Comparison of ENCODE assay signal across 15 cellular contexts in the genomic region with DNA sequence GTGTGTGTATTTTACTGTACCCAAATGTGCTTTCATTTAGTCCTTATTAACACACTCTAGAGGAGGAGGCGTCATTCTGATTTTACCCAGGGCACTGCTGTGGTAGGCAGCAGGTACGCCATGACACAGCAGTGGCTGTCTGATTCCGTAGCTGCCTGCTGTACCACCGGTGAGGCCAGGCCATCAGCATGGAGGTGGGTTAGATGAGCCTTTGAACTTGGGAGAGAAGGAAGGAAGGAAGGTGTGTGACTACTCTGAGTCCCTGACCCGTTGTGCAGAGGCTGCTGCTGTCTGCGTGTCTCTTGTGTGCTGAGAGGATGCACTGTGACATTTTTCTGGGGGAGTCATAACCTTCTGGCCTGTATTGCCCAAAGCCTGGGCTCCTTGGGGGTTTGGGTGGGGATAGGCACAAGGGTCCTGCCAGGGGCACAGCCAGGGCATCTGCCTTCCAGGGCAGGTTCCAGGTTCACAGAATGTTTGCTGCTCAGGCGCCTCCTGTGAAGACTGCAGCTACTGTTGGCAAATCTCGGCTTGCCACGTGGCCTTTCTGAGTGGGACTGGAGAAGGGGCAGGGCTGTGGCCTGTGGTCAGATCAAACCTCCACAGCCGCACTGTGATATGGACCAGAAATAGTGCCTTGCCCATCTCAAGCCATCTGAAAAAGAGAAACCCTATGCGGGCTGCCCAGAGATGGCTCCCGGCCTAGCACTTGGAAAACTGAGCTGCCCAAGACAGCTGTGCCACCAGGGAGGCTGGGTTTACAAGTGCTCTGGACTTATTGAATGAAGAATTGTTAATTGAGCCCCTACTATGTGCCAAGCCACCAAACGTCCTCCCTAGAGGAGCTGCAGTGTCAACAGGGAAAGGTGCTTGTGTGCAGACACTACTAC. TPM values are rescaled to one million over a fixed set of nuclear protein-coding genes. Genes with fewer than 3 reads are reported as not detected.
A peak's percentile ranks its signal among the peaks of the same experiment; 100 is the strongest.
DNase-seq lines count a peak whose midpoint lies in the region; ATAC-seq and TF ChIP-seq lines count a peak whose summit lies in the region.
"Had no signal": no experiment of that assay in that cellular context is flagged by ENCODE, and none has a peak within 500 bp of the region (broad histone marks: within the 10 kb centered on the region; RNA-seq: fewer than 3 reads in every experiment).

No MANE protein-coding gene starts in this region.

- H3K36me3 ChIP-seq in WERI-Rb-1 = no peaks in the 10 kb centered on the region

- no peak overlapping the region for H3K4me3 Mint-ChIP-seq in effector memory CD8-positive, alpha-beta T cell
- no peak overlapping the region for H3K4me3 Mint-ChIP-seq in progenitor cell of endocrine pancreas (ENCODE audit: low read depth)
- H3K4me3 Mint-ChIP-seq: activated CD4-positive, alpha-beta memory T cell treated with anti-CD3 and anti-CD28 coated beads for 36 hours had no signal

- H3K27me3 ChIP-seq in WERI-Rb-1 (ENCODE audit: insufficient read depth, low read depth, severe bottlenecking) = no peaks in the 10 kb centered on the region
- H3K27me3 ChIP-seq: stomach had no signal

- no peak for TF ChIP-seq CTCF in progenitor cell of endocrine pancreas (IDR thresholded peaks at IDR 0.05; ENCODE audit: unreplicated experiment)
- no peak for TF ChIP-seq CTCF in WERI-Rb-1 (IDR thresholded peaks at IDR 0.05; ENCODE audit: low read depth, low read length)

- H3K9me3 Mint-ChIP-seq in effector memory CD8-positive, alpha-beta T cell = no peaks in the 10 kb centered on the region
- H3K9me3 Mint-ChIP-seq in progenitor cell of endocrine pancreas (ENCODE audit: low read depth) = no peaks in the 10 kb centered on the region
- H3K9me3 Mint-ChIP-seq: activated CD4-positive, alpha-beta memory T cell treated with anti-CD3 and anti-CD28 coated beads for 36 hours; T-cell had no signal

- no peak for ATAC-seq in effector memory CD8-positive, alpha-beta T cell (replicated peaks)
- no peak for ATAC-seq in GM19397 (IDR thresholded peaks at IDR 0.05; ENCODE audit: unreplicated experiment)
- ATAC-seq: sciatic nerve, T-cell had no signal

- H3K4me1 Mint-ChIP-seq in effector memory CD8-positive, alpha-beta T cell (ENCODE audit: low read depth in 2 of 2) = peaks cover 20 to 27% of the 10 kb centered on the region in 2 donors
- H3K4me1 Mint-ChIP-seq in progenitor cell of endocrine pancreas (ENCODE audit: low read depth) = peaks cover 2% of the 10 kb centered on the region

- H3K27ac Mint-ChIP-seq in effector memory CD8-positive, alpha-beta T cell = peak overlapping the region; percentile 62 to 83
- H3K27ac Mint-ChIP-seq in progenitor cell of endocrine pancreas = peak overlapping the region; percentile 88
- H3K27ac Mint-ChIP-seq: activated CD4-positive, alpha-beta memory T cell treated with anti-CD3 and anti-CD28 coated beads for 36 hours; T-cell had no signal

- DNase-seq in HUDEP-2 (lab: John Stamatoyannopoulos, UW; ENCODE audit: unreplicated experiment in 76 of 76) (peak in 40 of 76 experiments; percentile 9 to 62 (median 32)), SW480 (ENCODE audit: low spot score) (peak; percentile 17), progenitor cell of endocrine pancreas (ENCODE audit: low spot score, unreplicated experiment) (no peak), WERI-Rb-1 (no peak), inferior parietal cortex (ENCODE audit: extremely low spot score) (no peak)
- no peak for DNase-seq in effector memory CD8-positive, alpha-beta T cell
- DNase-seq: activated CD4-positive, alpha-beta memory T cell treated with anti-CD3 and anti-CD28 coated beads for 36 hours; central memory CD4-positive, alpha-beta T cell; NCI-H1105 treated with DMSO at 0.1 percent for 48 hours; NCI-H446; stomach; T-cell had no signal

- no peaks in the 10 kb centered on the region for H3K9me3 ChIP-seq in WERI-Rb-1 (ENCODE audit: severe bottlenecking)
- H3K9me3 ChIP-seq: stomach had no signal

- H3K36me3 Mint-ChIP-seq in effector memory CD8-positive, alpha-beta T cell (ENCODE audit: insufficient read depth) = peaks cover 40% of the 10 kb centered on the region
- H3K36me3 Mint-ChIP-seq in progenitor cell of endocrine pancreas (ENCODE audit: insufficient read depth) = peaks cover 2% of the 10 kb centered on the region

- no peaks in the 10 kb centered on the region for H3K27me3 Mint-ChIP-seq in effector memory CD8-positive, alpha-beta T cell
- H3K27me3 Mint-ChIP-seq in progenitor cell of endocrine pancreas = no peaks in the 10 kb centered on the region
- H3K27me3 Mint-ChIP-seq: activated CD4-positive, alpha-beta memory T cell treated with anti-CD3 and anti-CD28 coated beads for 36 hours; T-cell had no signal

- H3K27ac ChIP-seq in WERI-Rb-1 = no peak overlapping the region
- H3K27ac ChIP-seq: epithelial cell of prostate had no signal

- H3K4me3 ChIP-seq in WERI-Rb-1 (ENCODE audit: low read depth, low read length) = no peak overlapping the region
- H3K4me3 ChIP-seq: stomach had no signal

RNA-seq across cellular contexts. Expression of gene MLXIP, which starts 47.1 kb away (rescaled TPM):
- 48.6 and 48.7 TPM in 2 replicates for total RNA-seq in progenitor cell of endocrine pancreas

RNA-seq across cellular contexts. Expression of gene IL31, which starts 48.3 kb away (rescaled TPM):
- not detected in 2 replicates for total RNA-seq in progenitor cell of endocrine pancreas
- total RNA-seq: sciatic nerve, stomach, T-cell had no signal

RNA-seq across cellular contexts. Expression of gene LRRC43, which starts 57.2 kb away (rescaled TPM):
- 5.4 and 5.5 TPM in 2 replicates for total RNA-seq in progenitor cell of endocrine pancreas

Comparison
In these comparisons a context has a peak if more than half of its experiments do, and no peak if none do; other contexts are left out.
1. DNase-seq: peak in HUDEP-2 (40 of 76) and SW480 (single experiment); none in effector memory CD8-positive, alpha-beta T cell (0 of 3), progenitor cell of endocrine pancreas (single experiment), WERI-Rb-1 (single experiment) and inferior parietal cortex (single experiment).